Comparison of ENCODE assay signal across 1 cellular context in the genomic region with DNA sequence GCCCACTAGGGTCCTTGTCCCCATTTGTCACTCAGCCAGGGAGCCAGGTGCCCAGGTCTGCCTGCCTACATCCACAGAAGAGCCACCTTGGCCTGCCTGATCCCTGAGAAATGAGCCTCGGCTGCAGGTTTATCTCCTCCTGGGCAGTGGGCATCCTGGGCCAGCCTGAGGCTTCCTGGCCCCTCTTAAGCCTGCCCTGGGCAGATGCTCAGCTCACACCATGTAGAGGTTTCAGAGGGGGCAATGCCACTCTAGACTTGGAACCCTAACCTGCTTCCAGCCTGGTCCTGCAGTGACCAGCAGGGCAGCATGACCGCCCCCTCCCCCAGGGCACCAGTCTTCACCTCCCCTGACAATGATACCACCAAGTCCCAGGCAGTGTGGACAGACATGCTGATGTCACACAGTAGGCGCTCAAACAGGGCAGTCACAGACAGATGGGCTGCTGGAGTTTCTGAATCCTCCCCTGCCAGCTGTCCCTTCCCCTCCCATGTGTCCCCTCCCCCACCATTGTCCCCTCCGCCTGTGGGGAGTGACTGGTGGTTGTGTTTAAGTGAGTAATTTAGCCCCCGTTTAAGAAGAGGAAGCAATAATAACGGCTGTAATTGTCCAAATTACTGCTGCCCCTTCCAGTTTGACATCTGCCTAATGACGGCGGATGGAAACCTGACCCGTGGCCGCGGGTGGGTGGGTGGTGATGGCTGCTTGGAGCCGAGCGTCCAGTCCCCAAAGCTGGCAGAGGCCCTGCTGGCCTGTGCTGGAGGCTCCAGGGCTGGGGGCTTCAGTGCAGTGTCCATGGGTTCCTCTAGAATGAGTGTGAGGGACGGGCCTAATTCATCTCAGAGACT.
TF ChIP-seq lines count a peak whose summit lies in the region.

No MANE protein-coding gene starts in this region.

TF ChIP-seq in SK-N-SH, 30 proteins besides CTCF, POLR2A, EP300 and RAD21 (continued from another document):
- TF ChIP-seq, protein P1, sequence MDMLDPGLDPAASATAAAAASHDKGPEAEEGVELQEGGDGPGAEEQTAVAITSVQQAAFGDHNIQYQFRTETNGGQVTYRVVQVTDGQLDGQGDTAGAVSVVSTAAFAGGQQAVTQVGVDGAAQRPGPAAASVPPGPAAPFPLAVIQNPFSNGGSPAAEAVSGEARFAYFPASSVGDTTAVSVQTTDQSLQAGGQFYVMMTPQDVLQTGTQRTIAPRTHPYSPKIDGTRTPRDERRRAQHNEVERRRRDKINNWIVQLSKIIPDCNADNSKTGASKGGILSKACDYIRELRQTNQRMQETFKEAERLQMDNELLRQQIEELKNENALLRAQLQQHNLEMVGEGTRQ (IDR thresholded peaks at IDR 0.05; ENCODE audit: borderline replicate concordance, low read depth, low read length), result no peak
